In the genomic region with DNA sequence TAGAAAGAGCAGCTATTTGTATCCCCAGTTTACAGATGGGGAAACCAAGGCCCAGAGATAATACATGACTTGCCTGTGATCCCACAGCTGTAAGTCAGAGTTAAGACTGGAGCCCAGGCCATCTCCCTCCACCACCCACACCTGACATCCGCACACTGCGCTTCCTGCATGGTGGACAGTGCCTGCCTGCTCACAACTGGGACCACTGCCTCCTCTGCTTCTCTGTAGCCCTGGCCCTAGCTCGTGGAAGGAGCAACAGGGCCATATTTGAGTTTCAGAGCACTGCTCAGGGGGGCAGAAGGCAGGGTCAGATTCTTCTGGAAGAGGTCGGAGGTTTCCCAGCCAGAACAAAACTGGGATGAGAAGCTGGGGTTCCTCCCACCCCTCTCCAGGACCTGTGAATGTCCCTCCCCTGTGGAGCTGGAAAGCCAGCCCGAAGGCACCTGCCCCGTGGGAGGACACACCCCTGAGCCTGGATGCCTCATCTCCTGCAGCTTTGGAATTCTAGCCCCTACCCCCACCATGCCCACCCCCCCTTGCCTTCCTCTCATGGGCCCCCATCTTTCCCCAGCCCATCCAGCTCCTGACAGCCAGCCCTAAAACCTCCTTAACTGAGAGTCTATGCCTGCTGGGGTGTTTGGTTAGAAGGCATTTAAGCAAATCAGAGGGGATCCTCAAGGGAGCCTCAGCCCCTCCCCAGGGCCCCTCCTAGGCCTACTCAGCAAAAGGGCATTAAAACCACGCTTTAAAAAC, we compare ENCODE assay signal across 17 cellular contexts.
"Had no signal": no experiment of that assay in that cellular context is flagged by ENCODE, and none has a peak within 500 bp of the region (broad histone marks: within the 10 kb centered on the region; RNA-seq: fewer than 3 reads in every experiment).

No MANE protein-coding gene starts in this region.

- H3K27ac ChIP-seq: adrenal gland, breast epithelium, epithelial cell of prostate, tibial nerve, uterus had no signal

- H3K9me3 ChIP-seq: adrenal gland, breast epithelium, tibial nerve, uterus had no signal

- H3K36me3 Mint-ChIP-seq: activated CD8-positive, alpha-beta memory T cell treated with anti-CD3 and anti-CD28 coated beads, Interleukin-2, amount 10 ng/mL, durations not matched to agents 7 days and 5 days had no signal

- H3K4me3 ChIP-seq: adrenal gland, breast epithelium, tibial nerve, uterus had no signal

- H3K36me3 ChIP-seq: adrenal gland, breast epithelium, tibial nerve, uterus had no signal

- DNase-seq: activated CD4-positive, alpha-beta T cell treated with anti-CD3 and anti-CD28 coated beads, Interleukin-2, amount 50 U/mL, for 1 hour; activated CD4-positive, CD25-positive, alpha-beta regulatory T cell treated with anti-CD3 and anti-CD28 coated beads, Interleukin-2, amount 50 U/mL, for 72 hours; activated CD8-positive, alpha-beta memory T cell treated with anti-CD3 and anti-CD28 coated beads, Interleukin-2, amount 10 ng/mL, durations not matched to agents 7 days and 5 days; activated naive CD4-positive, alpha-beta T cell treated with anti-CD3 and anti-CD28 coated beads, Interleukin-2, amount 50 U/mL, for 16 hours; activated T-cell treated with anti-CD3 and anti-CD28 coated beads, Interleukin-2, amount 50 U/mL, for 1 hour; right cardiac atrium; small intestine; stimulated activated CD4-positive, alpha-beta T cell treated with anti-CD3 and anti-CD28 coated beads, Interleukin-15, amount 100 ng/mL, for 24 hours; stimulated activated CD4-positive, alpha-beta T cell treated with anti-CD3 and anti-CD28 coated beads, Interleukin-2, amount 100 ng/mL, for 48 hours; uterus had no signal

- H3K27ac Mint-ChIP-seq: activated CD8-positive, alpha-beta memory T cell treated with anti-CD3 and anti-CD28 coated beads, Interleukin-2, amount 10 ng/mL, durations not matched to agents 7 days and 5 days; progenitor cell of endocrine pancreas; stimulated activated naive CD8-positive, alpha-beta T cell treated with anti-CD3 and anti-CD28 coated beads, Interleukin-15, Interleukin-2, amounts not matched to agents 100 ng/mL and 50 ng/mL, for 24 hours; T-helper 1 cell treated with Interleukin-12 subunit alpha and Interleukin-12 subunit beta and Interleukin-4 antibody, amounts not matched to agents 30 μg/mL and 1 μg/mL, for 36 hours had no signal

- H3K4me3 Mint-ChIP-seq: activated CD8-positive, alpha-beta memory T cell treated with anti-CD3 and anti-CD28 coated beads, Interleukin-2, amount 10 ng/mL, durations not matched to agents 7 days and 5 days; stimulated activated naive CD8-positive, alpha-beta T cell treated with anti-CD3 and anti-CD28 coated beads, Interleukin-15, Interleukin-2, amounts not matched to agents 100 ng/mL and 50 ng/mL, for 24 hours; T-helper 1 cell treated with Interleukin-12 subunit alpha and Interleukin-12 subunit beta and Interleukin-4 antibody, amounts not matched to agents 30 μg/mL and 1 μg/mL, for 36 hours had no signal

- H3K9me3 Mint-ChIP-seq: stimulated activated naive CD8-positive, alpha-beta T cell treated with anti-CD3 and anti-CD28 coated beads, Interleukin-15, Interleukin-2, amounts not matched to agents 100 ng/mL and 50 ng/mL, for 24 hours; T-helper 1 cell treated with Interleukin-12 subunit alpha and Interleukin-12 subunit beta and Interleukin-4 antibody, amounts not matched to agents 30 μg/mL and 1 μg/mL, for 36 hours had no signal

- H3K27me3 ChIP-seq: adrenal gland, breast epithelium, tibial nerve, uterus had no signal

- ATAC-seq: activated CD8-positive, alpha-beta memory T cell treated with anti-CD3 and anti-CD28 coated beads, Interleukin-2, amount 10 ng/mL, durations not matched to agents 7 days and 5 days; right cardiac atrium had no signal

- H3K4me1 ChIP-seq: adrenal gland, breast epithelium, tibial nerve, uterus had no signal
